In the genomic region with DNA sequence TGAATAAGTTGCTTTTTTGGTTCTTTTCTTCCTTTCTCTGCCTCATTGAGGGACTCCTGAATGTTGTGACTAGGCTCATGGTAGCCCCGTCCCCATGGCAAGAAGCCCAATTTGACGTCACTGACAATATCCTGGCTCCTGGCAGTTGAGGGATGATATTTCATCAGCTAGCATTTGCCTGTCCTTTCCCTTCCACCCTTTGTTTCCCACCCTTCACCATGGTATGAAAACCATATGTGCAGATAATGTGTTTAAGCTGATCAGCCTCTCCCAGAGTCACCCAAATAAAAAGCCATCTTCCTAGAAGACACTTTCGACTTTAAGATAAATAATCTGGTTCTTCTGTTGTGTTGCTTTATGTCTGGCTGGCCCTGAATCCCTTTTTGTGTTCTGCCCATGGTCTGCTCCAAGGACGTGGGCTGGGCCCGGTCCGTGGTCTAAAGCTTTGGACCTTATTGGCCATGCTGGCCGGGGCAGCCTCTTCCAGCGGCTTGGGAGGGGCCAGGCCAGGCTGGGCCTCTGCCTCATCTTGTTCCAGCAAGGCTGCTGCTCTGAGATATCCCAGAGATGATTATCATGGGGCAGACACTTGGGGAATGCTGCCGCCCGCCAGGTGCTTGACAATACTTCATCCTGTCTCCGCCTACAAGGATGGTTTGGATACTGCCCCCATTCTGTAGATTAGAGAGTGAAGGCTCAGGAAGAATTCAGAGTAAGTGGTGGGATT, we compare ENCODE assay signal across 19 cellular contexts. TPM values are rescaled to one million over a fixed set of nuclear protein-coding genes. Genes with fewer than 3 reads are reported as not detected.
A peak's percentile ranks its signal among the peaks of the same experiment; 100 is the strongest.
DNase-seq lines count a peak whose midpoint lies in the region; ATAC-seq and TF ChIP-seq lines count a peak whose summit lies in the region.
"Had no signal": no experiment of that assay in that cellular context is flagged by ENCODE, and none has a peak within 500 bp of the region (broad histone marks: within the 10 kb centered on the region; RNA-seq: fewer than 3 reads in every experiment).

No MANE protein-coding gene starts in this region.

- H3K9me3 Mint-ChIP-seq in mesothelial cell of epicardium = no peaks in the 10 kb centered on the region
- H3K9me3 Mint-ChIP-seq: activated naive CD8-positive, alpha-beta T cell treated with anti-CD3 and anti-CD28 coated beads, Interleukin-2, amount 10 ng/mL, durations not matched to agents 7 days and 5 days; activated T-cell treated with anti-CD3 and anti-CD28 coated beads, Interleukin-2, amount 50 U/mL, for 4 hours had no signal

- H3K4me1 Mint-ChIP-seq in mesothelial cell of epicardium = peaks cover 40% of the 10 kb centered on the region

- H3K27me3 Mint-ChIP-seq in mesothelial cell of epicardium (ENCODE audit: low read depth) = peaks cover 23% of the 10 kb centered on the region

- H3K36me3 Mint-ChIP-seq in mesothelial cell of epicardium = no peaks in the 10 kb centered on the region
- H3K36me3 Mint-ChIP-seq: activated naive CD8-positive, alpha-beta T cell treated with anti-CD3 and anti-CD28 coated beads, Interleukin-2, amount 10 ng/mL, durations not matched to agents 7 days and 5 days had no signal

- H3K36me3 ChIP-seq in left ventricle myocardium inferior = no peaks in the 10 kb centered on the region
- H3K36me3 ChIP-seq: suprapubic skin had no signal

- H3K4me3 Mint-ChIP-seq in mesothelial cell of epicardium = no peak overlapping the region
- H3K4me3 Mint-ChIP-seq: activated naive CD8-positive, alpha-beta T cell treated with anti-CD3 and anti-CD28 coated beads, Interleukin-2, amount 10 ng/mL, durations not matched to agents 7 days and 5 days; activated T-cell treated with anti-CD3 and anti-CD28 coated beads, Interleukin-2, amount 50 U/mL, for 4 hours had no signal

- H3K9me3 ChIP-seq in left ventricle myocardium inferior (replicated peaks) = no peaks in the 10 kb centered on the region
- H3K9me3 ChIP-seq: suprapubic skin had no signal

- TF ChIP-seq CTCF in left ventricle myocardium inferior (IDR thresholded peaks at IDR 0.05; ENCODE audit: borderline replicate concordance) (no peak), mesothelial cell of epicardium (IDR thresholded peaks at IDR 0.05; ENCODE audit: unreplicated experiment) (no peak)

- no peak for DNase-seq in left ventricle myocardium inferior
- no peak for DNase-seq in left cardiac atrium
- DNase-seq in dermis microvascular lymphatic vessel endothelial cell (ENCODE audit: low read depth in 2 of 2) = peak; percentile 77 to 80
- DNase-seq in mesothelial cell of epicardium (ENCODE audit: low spot score in 2 of 2, unreplicated experiment in 2 of 2) = no peak
- no peak for DNase-seq in D341Med (ENCODE audit: low spot score)
- DNase-seq in NCI-H2107 (lab: John Stamatoyannopoulos, UW) = no peak
- no peak for DNase-seq in NCI-H146 treated with DMSO at 0.1 percent for 48 hours (lab: John Stamatoyannopoulos, UW; ENCODE audit: unreplicated experiment)
- DNase-seq: activated CD4-positive, alpha-beta T cell treated with anti-CD3 and anti-CD28 coated beads, Interleukin-2, amount 50 U/mL, for 48 hours; activated naive CD8-positive, alpha-beta T cell treated with anti-CD3 and anti-CD28 coated beads, Interleukin-2, amount 10 ng/mL, durations not matched to agents 7 days and 5 days; activated T-cell treated with anti-CD3 and anti-CD28 coated beads, Interleukin-2, amount 50 U/mL, for 4 hours; caudate nucleus; COR-L47; head of caudate nucleus; NCI-H2029 treated with DMSO at 0.1 percent for 48 hours; SIG-M5; stimulated activated CD4-positive, alpha-beta T cell treated with anti-CD3 and anti-CD28 coated beads, Interleukin-15, amount 100 ng/mL, for 24 hours had no signal

- intact Hi-C loops in left ventricle myocardium inferior (cut with micrococcal nuclease) = no loop called here
- intact Hi-C loops in left cardiac atrium (cut with DNase I) = no loop called here

- H3K4me1 ChIP-seq in left ventricle myocardium inferior = peaks cover 87% of the 10 kb centered on the region

- no peak for ATAC-seq in left cardiac atrium
- no peak for ATAC-seq in HG03175 (IDR thresholded peaks at IDR 0.05; ENCODE audit: unreplicated experiment)
- ATAC-seq: activated T-cell treated with anti-CD3 and anti-CD28 coated beads, Interleukin-2, amount 50 U/mL, for 4 hours had no signal

- peak overlapping the region; percentile 80 for H3K27ac Mint-ChIP-seq in mesothelial cell of epicardium
- H3K27ac Mint-ChIP-seq: activated naive CD8-positive, alpha-beta T cell treated with anti-CD3 and anti-CD28 coated beads, Interleukin-2, amount 10 ng/mL, durations not matched to agents 7 days and 5 days had no signal

- no peak overlapping the region for H3K4me3 ChIP-seq in left ventricle myocardium inferior
- H3K4me3 ChIP-seq: suprapubic skin had no signal

- no peaks in the 10 kb centered on the region for H3K27me3 ChIP-seq in left ventricle myocardium inferior (ENCODE audit: low read depth)

- peak overlapping the region; percentile 95 for H3K27ac ChIP-seq in left ventricle myocardium inferior (replicated peaks)
- H3K27ac ChIP-seq: suprapubic skin had no signal

RNA-seq across cellular contexts. Expression of a gene that starts 5.1 kb away (rescaled TPM):
- 129 TPM for total RNA-seq in left ventricle myocardium inferior
- 100 to 1,000 TPM; 152 to 166 TPM for total RNA-seq in left cardiac atrium
- 26.3 and 47.2 TPM in 2 replicates for total RNA-seq in dermis microvascular lymphatic vessel endothelial cell
- 45.4 to 51.3 TPM (median 47.4 TPM) in 3 replicates for total RNA-seq in mesothelial cell of epicardium
- total RNA-seq: HT1080 had no signal

Comparison
In these comparisons a context has a peak if more than half of its experiments do, and no peak if none do; other contexts are left out.
1. DNase-seq: peak in dermis microvascular lymphatic vessel endothelial cell (2 of 2); none in left ventricle myocardium inferior (single experiment), left cardiac atrium (single experiment), mesothelial cell of epicardium (0 of 2), D341Med (single experiment), NCI-H2107 (single experiment) and NCI-H146 treated with DMSO at 0.1 percent for 48 hours (single experiment).